Comparison of ENCODE assay signal across 8 cellular contexts in the genomic region with DNA sequence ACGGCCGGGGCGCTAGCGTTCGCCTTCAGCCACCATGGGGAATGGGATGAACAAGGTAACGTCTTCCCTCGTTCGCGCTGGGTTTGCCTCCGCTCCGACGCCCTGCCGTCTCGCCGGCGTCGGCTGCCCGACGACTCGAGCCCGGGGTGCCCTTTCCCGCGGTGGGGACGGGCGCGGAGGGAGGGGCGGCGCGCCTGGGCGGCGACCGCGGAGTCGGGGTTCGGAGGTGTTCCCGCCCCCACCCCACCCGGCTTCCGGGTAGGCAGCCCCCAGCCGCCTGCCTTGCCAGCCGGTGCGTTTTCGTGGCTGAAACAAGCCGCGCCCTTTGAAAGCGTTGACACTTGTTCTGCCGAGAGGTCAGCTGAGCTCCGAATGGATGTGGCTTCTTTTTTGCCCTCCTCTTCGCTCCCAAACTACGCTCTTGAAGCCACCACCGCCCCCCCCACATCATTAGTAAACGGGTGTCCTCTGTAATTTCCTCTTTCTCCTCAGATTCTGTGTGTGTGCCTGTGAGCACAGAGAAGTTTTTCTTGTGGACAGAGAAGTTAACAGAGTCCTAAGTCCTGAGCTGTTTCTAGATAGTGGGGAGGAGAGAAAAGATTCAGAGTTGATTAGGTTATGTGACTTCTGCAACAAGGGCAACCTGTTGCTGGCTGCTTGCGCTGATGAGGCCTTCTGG. TPM values are rescaled to one million over a fixed set of nuclear protein-coding genes. Genes with fewer than 3 reads are reported as not detected.
DNase-seq lines count a peak whose midpoint lies in the region; ATAC-seq and TF ChIP-seq lines count a peak whose summit lies in the region.

No MANE protein-coding gene starts in this region.

- H3K9me3 ChIP-seq in Peyer's patch (no peaks in the 10 kb centered on the region), iPS-20b (ENCODE audit: insufficient read depth, low read depth, low read length) (no peaks in the 10 kb centered on the region)

- peak in 1 of 2 donors; percentile 26 for TF ChIP-seq POLR2A in Peyer's patch (IDR thresholded peaks at IDR 0.05)

- peak; percentile 29 for ATAC-seq in HG02588 (IDR thresholded peaks at IDR 0.05; ENCODE audit: unreplicated experiment)

- H3K27ac ChIP-seq in Peyer's patch, result peak overlapping the region; percentile 92 to 99 (median 97)
- no peak overlapping the region for H3K27ac ChIP-seq in iPS-20b (ENCODE audit: low read length)

- TF ChIP-seq CTCF in GM12865 (IDR thresholded peaks at IDR 0.05; ENCODE audit: insufficient read depth, low read depth, low read length, missing control alignments), result no peak
- TF ChIP-seq CTCF in Peyer's patch (IDR thresholded peaks at IDR 0.05), result no peak

- no peaks in the 10 kb centered on the region for H3K36me3 ChIP-seq in Peyer's patch
- no peaks in the 10 kb centered on the region for H3K36me3 ChIP-seq in iPS-20b (ENCODE audit: insufficient read depth, low read depth, low read length)

- H3K27me3 ChIP-seq in Peyer's patch, result no peaks in the 10 kb centered on the region
- peaks cover 25% of the 10 kb centered on the region for H3K27me3 ChIP-seq in iPS-20b (ENCODE audit: insufficient read depth, low read length)

- peak overlapping the region; percentile 35; the same call in 1 of the 2 replicates for H3K9ac ChIP-seq in iPS-20b (ENCODE audit: low read depth, low read length)

- DNase-seq in GM12865 (ENCODE audit: low read depth), result peak; percentile 97
- peak; percentile 87 to 96 (median 90) for DNase-seq in Peyer's patch
- DNase-seq in amniotic epithelial cell (ENCODE audit: low read depth), result peak; percentile 29
- peak; percentile 51 to 59 (median 57) for DNase-seq in stimulated activated CD4-positive, alpha-beta T cell treated with anti-CD3 and anti-CD28 coated beads, Interleukin-12 subunit alpha, Interleukin-12 subunit beta, amount 100 ng/mL, for 48 hours (ENCODE audit: low read depth in 2 of 3, low spot score in 1 of 3)
- no peak for DNase-seq in NCI-H1092 (lab: John Stamatoyannopoulos, UW)
- DNase-seq in NCI-H2081 treated with DMSO at 0.1 percent for 48 hours (lab: John Stamatoyannopoulos, UW), result no peak

- H3K4me1 ChIP-seq in Peyer's patch, result peaks cover 0 to 32% (median 18%) of the 10 kb centered on the region in 4 donors
- H3K4me1 ChIP-seq in iPS-20b (ENCODE audit: insufficient read depth, low read length), result peaks cover 11% of the 10 kb centered on the region

- H3K4me3 ChIP-seq in GM12865 (ENCODE audit: low read depth, low read length), result peak overlapping the region; percentile 80
- H3K4me3 ChIP-seq in Peyer's patch, result peak overlapping the region; percentile 50 to 84 (median 68)
- peak overlapping the region; percentile 84 for H3K4me3 ChIP-seq in iPS-20b (ENCODE audit: low read length)

RNA-seq across cellular contexts. Expression of gene DUSP22, which starts 0.4 kb away (rescaled TPM):
- total RNA-seq in Peyer's patch, result 10 to 100 TPM; 34.7 to 75.9 (median 48.5) TPM

Comparison
In these comparisons a context has a peak if more than half of its experiments do, and no peak if none do; other contexts are left out.
1. DNase-seq: peak in GM12865 (single experiment), Peyer's patch (3 of 3), amniotic epithelial cell (single experiment) and stimulated activated CD4-positive, alpha-beta T cell treated with anti-CD3 and anti-CD28 coated beads, Interleukin-12 subunit alpha, Interleukin-12 subunit beta, amount 100 ng/mL, for 48 hours (3 of 3); none in NCI-H1092 (single experiment) and NCI-H2081 treated with DMSO at 0.1 percent for 48 hours (single experiment).
2. Peak in every context shown above with its lines, with median percentiles within 50 percentile points of each other: H3K4me3 ChIP-seq.